ENCODE assay signal across 2 cellular contexts in the genomic region with DNA sequence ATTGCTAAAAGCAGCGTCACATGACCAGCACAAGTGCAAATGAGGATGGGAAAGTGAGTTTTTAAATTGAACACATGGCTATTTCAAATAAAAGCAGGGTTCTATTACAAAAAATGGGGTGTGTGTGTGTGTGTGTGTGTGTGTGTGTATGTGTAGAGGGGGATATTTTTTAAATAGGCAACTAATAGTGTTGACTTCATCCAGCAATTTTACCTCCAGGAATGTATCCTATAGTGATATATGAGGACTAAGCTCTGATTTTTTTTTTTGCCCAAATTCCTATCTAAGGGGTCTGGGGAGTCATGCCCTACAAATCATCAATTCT.
TF ChIP-seq lines count a peak whose summit lies in the region.

No MANE protein-coding gene starts in this region.

TF ChIP-seq in Ishikawa, 13 proteins besides CTCF, POLR2A, EP300 and RAD21 (continued from another document):
- peak; percentile 72 for TF ChIP-seq USF1 (IDR thresholded peaks at IDR 0.05)
- no peak for TF ChIP-seq FOXM1 (IDR thresholded peaks at IDR 0.05; ENCODE audit: borderline replicate concordance, low read depth)
- no peak for TF ChIP-seq CREB1 (IDR thresholded peaks at IDR 0.05; ENCODE audit: low read depth)

TF ChIP-seq in GM12878, 131 proteins besides CTCF, POLR2A, EP300 and RAD21 (continued from another document):
- TF ChIP-seq PRDM15 (CRISPR knock-in tag; IDR thresholded peaks at IDR 0.05) (0 out of 2 replicates have a peak, but pooled peaks have one; percentile 18), NBN (IDR thresholded peaks at IDR 0.05) (peak; percentile 63; the same call in 1 of the 2 replicates), EGR1 (IDR thresholded peaks at IDR 0.05; ENCODE audit: borderline replicate concordance in 1 of 2, low read depth in 2 of 2, low read length in 2 of 2) (no peak), ATF3 (IDR thresholded peaks at IDR 0.05; ENCODE audit: borderline replicate concordance, extremely low read depth, low read depth, low read length) (peak; percentile 35; the same call in 1 of the 2 replicates), CHD1 (IDR thresholded peaks at IDR 0.05; ENCODE audit: low read depth, low read length) (no peak), USF1 (IDR thresholded peaks at IDR 0.05; ENCODE audit: borderline replicate concordance, extremely low read length, insufficient read depth, low read depth, low read length) (peak; percentile 67), BHLHE40 (IDR thresholded peaks at IDR 0.05; ENCODE audit: borderline replicate concordance in 1 of 2, low read depth in 2 of 2, low read length in 1 of 2) (peak; percentile 52 to 70; a peak in 1 of 4 replicates), ASH2L (IDR thresholded peaks at IDR 0.05; ENCODE audit: borderline replicate concordance, low read depth) (no peak), ZNF687 (IDR thresholded peaks at IDR 0.05) (peak; percentile 18), SMARCA5 (IDR thresholded peaks at IDR 0.05) (no peak), GATAD2B (conservative IDR thresholded peaks at IDR 0.05; ENCODE audit: low read depth) (no peak), ZNF207 (IDR thresholded peaks at IDR 0.05; ENCODE audit: borderline replicate concordance) (0 out of 2 replicates have a peak, but pooled peaks have one; percentile 40), ZZZ3 (IDR thresholded peaks at IDR 0.05; ENCODE audit: control insufficient read depth, insufficient read length, low read depth) (no peak), ZNF384 (IDR thresholded peaks at IDR 0.05; ENCODE audit: borderline replicate concordance, low read depth, low read length) (peak; percentile 26; the same call in 1 of the 2 replicates), RAD51 (IDR thresholded peaks at IDR 0.05) (peak; percentile 97), MLLT1 (IDR thresholded peaks at IDR 0.05) (peak; percentile 87), PAX5 (IDR thresholded peaks at IDR 0.05; ENCODE audit: borderline replicate concordance, low read depth, low read length) (no peak), ZBED1 (IDR thresholded peaks at IDR 0.05; ENCODE audit: borderline replicate concordance) (0 out of 2 replicates have a peak, but pooled peaks have one; percentile 25), SIX5 (IDR thresholded peaks at IDR 0.05; ENCODE audit: low read depth, low read length, severe bottlenecking) (peak; percentile 36), MYB (IDR thresholded peaks at IDR 0.05; ENCODE audit: borderline replicate concordance, low read depth, low read length) (0 out of 2 replicates have a peak, but pooled peaks have one; percentile 34), POLR2AphosphoS5 (IDR thresholded peaks at IDR 0.05; ENCODE audit: low read length) (no peak; the same call in 1 of the 2 replicates), SMAD1 (IDR thresholded peaks at IDR 0.05; ENCODE audit: low read depth, partially characterized antibody) (peak; percentile 64), MTA2 (IDR thresholded peaks at IDR 0.05; ENCODE audit: low read depth) (no peak), YBX1 (IDR thresholded peaks at IDR 0.05) (no peak)
- TF ChIP-seq, protein P1, sequence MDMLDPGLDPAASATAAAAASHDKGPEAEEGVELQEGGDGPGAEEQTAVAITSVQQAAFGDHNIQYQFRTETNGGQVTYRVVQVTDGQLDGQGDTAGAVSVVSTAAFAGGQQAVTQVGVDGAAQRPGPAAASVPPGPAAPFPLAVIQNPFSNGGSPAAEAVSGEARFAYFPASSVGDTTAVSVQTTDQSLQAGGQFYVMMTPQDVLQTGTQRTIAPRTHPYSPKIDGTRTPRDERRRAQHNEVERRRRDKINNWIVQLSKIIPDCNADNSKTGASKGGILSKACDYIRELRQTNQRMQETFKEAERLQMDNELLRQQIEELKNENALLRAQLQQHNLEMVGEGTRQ (IDR thresholded peaks at IDR 0.05; ENCODE audit: borderline replicate concordance, low read depth, low read length): peak; percentile 75
- TF ChIP-seq, protein P2, sequence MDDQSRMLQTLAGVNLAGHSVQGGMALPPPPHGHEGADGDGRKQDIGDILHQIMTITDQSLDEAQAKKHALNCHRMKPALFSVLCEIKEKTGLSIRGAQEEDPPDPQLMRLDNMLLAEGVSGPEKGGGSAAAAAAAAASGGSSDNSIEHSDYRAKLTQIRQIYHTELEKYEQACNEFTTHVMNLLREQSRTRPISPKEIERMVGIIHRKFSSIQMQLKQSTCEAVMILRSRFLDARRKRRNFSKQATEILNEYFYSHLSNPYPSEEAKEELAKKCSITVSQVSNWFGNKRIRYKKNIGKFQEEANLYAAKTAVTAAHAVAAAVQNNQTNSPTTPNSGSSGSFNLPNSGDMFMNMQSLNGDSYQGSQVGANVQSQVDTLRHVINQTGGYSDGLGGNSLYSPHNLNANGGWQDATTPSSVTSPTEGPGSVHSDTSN (IDR thresholded peaks at IDR 0.05; ENCODE audit: insufficient replicate concordance, low read depth, low read length): no peak
- TF ChIP-seq, protein P3, sequence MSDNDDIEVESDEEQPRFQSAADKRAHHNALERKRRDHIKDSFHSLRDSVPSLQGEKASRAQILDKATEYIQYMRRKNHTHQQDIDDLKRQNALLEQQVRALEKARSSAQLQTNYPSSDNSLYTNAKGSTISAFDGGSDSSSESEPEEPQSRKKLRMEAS (IDR thresholded peaks at IDR 0.05; ENCODE audit: low read depth, low read length): 0 out of 2 replicates have a peak, but pooled peaks have one; percentile 33
